ENCODE assay signal across 11 cellular contexts in the genomic region with DNA sequence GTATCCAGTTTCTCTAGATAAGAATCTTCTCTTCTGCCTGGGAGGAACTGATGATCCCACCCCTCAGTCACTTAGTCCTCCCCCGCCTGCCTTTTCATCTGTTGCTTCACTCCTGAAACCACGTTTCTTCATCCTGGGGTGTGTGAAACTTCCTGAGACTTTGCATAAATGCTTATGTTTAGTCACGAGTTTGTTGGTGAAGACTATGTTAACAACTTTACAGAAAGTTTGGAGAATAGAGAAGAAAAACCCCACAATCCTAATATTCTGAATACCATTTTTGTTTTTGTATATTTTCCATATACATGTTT. TPM values are rescaled to one million over a fixed set of nuclear protein-coding genes. Genes with fewer than 3 reads are reported as not detected.
A peak's percentile ranks its signal among the peaks of the same experiment; 100 is the strongest.
DNase-seq lines count a peak whose midpoint lies in the region; ATAC-seq and TF ChIP-seq lines count a peak whose summit lies in the region.
"Had no signal": no experiment of that assay in that cellular context is flagged by ENCODE, and none has a peak within 500 bp of the region (broad histone marks: within the 10 kb centered on the region; RNA-seq: fewer than 3 reads in every experiment).

No MANE protein-coding gene starts in this region.

- H3K4me1 Mint-ChIP-seq in GM23338 = peaks cover 24% of the 10 kb centered on the region
- peaks cover 55 to 81% of the 10 kb centered on the region in 2 donors for H3K4me1 Mint-ChIP-seq in immature natural killer cell

- H3K27ac ChIP-seq in GM23338 (ENCODE audit: low read depth) = no peak overlapping the region

- peaks cover 42% of the 10 kb centered on the region for H4K20me1 ChIP-seq in GM23338 (replicated peaks; ENCODE audit: insufficient read depth)

- H3K4me1 ChIP-seq in GM23338 (ENCODE audit: insufficient read depth) = peaks cover 21% of the 10 kb centered on the region; the same call in 1 of the 2 replicates

- H3K27ac Mint-ChIP-seq in GM23338 (peak overlapping the region; percentile 63), immature natural killer cell (peak overlapping the region in 5 of 6 donors; percentile 7 to 74 (median 44))
- H3K27ac Mint-ChIP-seq: activated CD4-positive, alpha-beta T cell treated with anti-CD3 and anti-CD28 coated beads, Interleukin-2, amount 10 ng/mL, durations not matched to agents 7 days and 5 days; neural progenitor cell had no signal

- H3K27me3 ChIP-seq in GM23338 (ENCODE audit: insufficient read depth) = no peaks in the 10 kb centered on the region
- H3K27me3 ChIP-seq: neural progenitor cell had no signal

- no peak overlapping the region for H2AFZ ChIP-seq in GM23338
- H2AFZ ChIP-seq: neural progenitor cell had no signal

- no peak overlapping the region for H3K4me3 ChIP-seq in GM23338
- H3K4me3 ChIP-seq: neural progenitor cell had no signal

- H3K27me3 Mint-ChIP-seq in GM23338 (ENCODE audit: insufficient read depth, low read depth, poor library complexity) (no peaks in the 10 kb centered on the region), immature natural killer cell (ENCODE audit: low read depth in 3 of 3) (peaks cover 0 to 2% (median 0%) of the 10 kb centered on the region in 3 donors)
- H3K27me3 Mint-ChIP-seq: activated CD4-positive, alpha-beta T cell treated with anti-CD3 and anti-CD28 coated beads, Interleukin-2, amount 10 ng/mL, durations not matched to agents 7 days and 5 days had no signal

- H3F3A ChIP-seq in GM23338 (replicated peaks; ENCODE audit: low read depth) = no peaks in the 10 kb centered on the region

- H3K4me2 ChIP-seq in GM23338 = 0 out of 2 replicates have a peak overlapping the region, but pooled peaks have one; percentile 11
- H3K4me2 ChIP-seq: neural progenitor cell had no signal

- no peaks in the 10 kb centered on the region for H3K9me2 ChIP-seq in GM23338 (ENCODE audit: insufficient read depth)

- TF ChIP-seq CTCF in GM23338 (conservative IDR thresholded peaks at IDR 0.05; ENCODE audit: low read depth in 2 of 2) = no peak

- DNase-seq in AG08396 (ENCODE audit: low spot score) = peak; percentile 20
- no peak for DNase-seq in GM23338 (ENCODE audit: low spot score)
- peak; percentile 58 for DNase-seq in SKM-1 treated with dmso at 0.1 percent for 144 hours (lab: John Stamatoyannopoulos, UW; ENCODE audit: unreplicated experiment)
- DNase-seq in immature natural killer cell = no peak
- no peak for DNase-seq in RKO (ENCODE audit: low spot score)
- DNase-seq: activated CD4-positive, alpha-beta T cell treated with anti-CD3 and anti-CD28 coated beads, Interleukin-2, amount 10 ng/mL, durations not matched to agents 7 days and 5 days; NCI-H1436 treated with DMSO at 0.1 percent for 48 hours had no signal

- H3K36me3 Mint-ChIP-seq in GM23338 (ENCODE audit: low read depth) = peaks cover 5% of the 10 kb centered on the region
- H3K36me3 Mint-ChIP-seq in immature natural killer cell = peaks cover 0 to 9% (median 6%) of the 10 kb centered on the region in 3 donors

- H3K4me3 Mint-ChIP-seq in GM23338 = no peak overlapping the region
- H3K4me3 Mint-ChIP-seq in immature natural killer cell = no peak overlapping the region
- H3K4me3 Mint-ChIP-seq: activated CD4-positive, alpha-beta T cell treated with anti-CD3 and anti-CD28 coated beads, Interleukin-2, amount 10 ng/mL, durations not matched to agents 7 days and 5 days; neural progenitor cell had no signal

- H3K9me3 Mint-ChIP-seq in GM23338 = no peaks in the 10 kb centered on the region
- H3K9me3 Mint-ChIP-seq in immature natural killer cell = no peaks in the 10 kb centered on the region
- H3K9me3 Mint-ChIP-seq: activated CD4-positive, alpha-beta T cell treated with anti-CD3 and anti-CD28 coated beads, Interleukin-2, amount 10 ng/mL, durations not matched to agents 7 days and 5 days; neural progenitor cell had no signal

- peaks cover 76% of the 10 kb centered on the region for H3K79me2 ChIP-seq in GM23338 (replicated peaks; ENCODE audit: insufficient read depth)

- ATAC-seq in GM23338 (peak; percentile 22; the same call in 1 of the 3 replicates), HG03442 (IDR thresholded peaks at IDR 0.05; ENCODE audit: unreplicated experiment) (no peak), GM21737 (IDR thresholded peaks at IDR 0.05; ENCODE audit: unreplicated experiment) (no peak), HG02973 (IDR thresholded peaks at IDR 0.05; ENCODE audit: unreplicated experiment) (no peak)

- no peaks in the 10 kb centered on the region for H3K36me3 ChIP-seq in GM23338 (ENCODE audit: insufficient read depth)
- H3K36me3 ChIP-seq: neural progenitor cell had no signal

TF ChIP-seq in GM23338, 12 proteins besides CTCF, POLR2A, EP300 and RAD21 (continues in another document):
- no peak for TF ChIP-seq ZNF331 (CRISPR knock-in tag; IDR thresholded peaks at IDR 0.05; ENCODE audit: low read depth)
- TF ChIP-seq NANOG (IDR thresholded peaks at IDR 0.05; ENCODE audit: borderline replicate concordance) = no peak
- no peak for TF ChIP-seq POLR2AphosphoS5 (IDR thresholded peaks at IDR 0.05; ENCODE audit: low read depth)
- TF ChIP-seq, protein P1, sequence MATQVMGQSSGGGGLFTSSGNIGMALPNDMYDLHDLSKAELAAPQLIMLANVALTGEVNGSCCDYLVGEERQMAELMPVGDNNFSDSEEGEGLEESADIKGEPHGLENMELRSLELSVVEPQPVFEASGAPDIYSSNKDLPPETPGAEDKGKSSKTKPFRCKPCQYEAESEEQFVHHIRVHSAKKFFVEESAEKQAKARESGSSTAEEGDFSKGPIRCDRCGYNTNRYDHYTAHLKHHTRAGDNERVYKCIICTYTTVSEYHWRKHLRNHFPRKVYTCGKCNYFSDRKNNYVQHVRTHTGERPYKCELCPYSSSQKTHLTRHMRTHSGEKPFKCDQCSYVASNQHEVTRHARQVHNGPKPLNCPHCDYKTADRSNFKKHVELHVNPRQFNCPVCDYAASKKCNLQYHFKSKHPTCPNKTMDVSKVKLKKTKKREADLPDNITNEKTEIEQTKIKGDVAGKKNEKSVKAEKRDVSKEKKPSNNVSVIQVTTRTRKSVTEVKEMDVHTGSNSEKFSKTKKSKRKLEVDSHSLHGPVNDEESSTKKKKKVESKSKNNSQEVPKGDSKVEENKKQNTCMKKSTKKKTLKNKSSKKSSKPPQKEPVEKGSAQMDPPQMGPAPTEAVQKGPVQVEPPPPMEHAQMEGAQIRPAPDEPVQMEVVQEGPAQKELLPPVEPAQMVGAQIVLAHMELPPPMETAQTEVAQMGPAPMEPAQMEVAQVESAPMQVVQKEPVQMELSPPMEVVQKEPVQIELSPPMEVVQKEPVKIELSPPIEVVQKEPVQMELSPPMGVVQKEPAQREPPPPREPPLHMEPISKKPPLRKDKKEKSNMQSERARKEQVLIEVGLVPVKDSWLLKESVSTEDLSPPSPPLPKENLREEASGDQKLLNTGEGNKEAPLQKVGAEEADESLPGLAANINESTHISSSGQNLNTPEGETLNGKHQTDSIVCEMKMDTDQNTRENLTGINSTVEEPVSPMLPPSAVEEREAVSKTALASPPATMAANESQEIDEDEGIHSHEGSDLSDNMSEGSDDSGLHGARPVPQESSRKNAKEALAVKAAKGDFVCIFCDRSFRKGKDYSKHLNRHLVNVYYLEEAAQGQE (IDR thresholded peaks at IDR 0.05; ENCODE audit: unreplicated experiment) = no peak
- no peak for TF ChIP-seq JUNB (IDR thresholded peaks at IDR 0.05; ENCODE audit: unreplicated experiment)
- TF ChIP-seq, protein P2, sequence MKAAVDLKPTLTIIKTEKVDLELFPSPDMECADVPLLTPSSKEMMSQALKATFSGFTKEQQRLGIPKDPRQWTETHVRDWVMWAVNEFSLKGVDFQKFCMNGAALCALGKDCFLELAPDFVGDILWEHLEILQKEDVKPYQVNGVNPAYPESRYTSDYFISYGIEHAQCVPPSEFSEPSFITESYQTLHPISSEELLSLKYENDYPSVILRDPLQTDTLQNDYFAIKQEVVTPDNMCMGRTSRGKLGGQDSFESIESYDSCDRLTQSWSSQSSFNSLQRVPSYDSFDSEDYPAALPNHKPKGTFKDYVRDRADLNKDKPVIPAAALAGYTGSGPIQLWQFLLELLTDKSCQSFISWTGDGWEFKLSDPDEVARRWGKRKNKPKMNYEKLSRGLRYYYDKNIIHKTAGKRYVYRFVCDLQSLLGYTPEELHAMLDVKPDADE (IDR thresholded peaks at IDR 0.05) = no peak
- no peak for TF ChIP-seq EZH2 (IDR thresholded peaks at IDR 0.05; ENCODE audit: low read depth, unreplicated experiment)
- TF ChIP-seq STAT1 (IDR thresholded peaks at IDR 0.05; ENCODE audit: unreplicated experiment) = no peak
- no peak for TF ChIP-seq CREB1 (CRISPR knock-in tag; IDR thresholded peaks at IDR 0.05; ENCODE audit: low read depth)
- no peak for TF ChIP-seq EZH2phosphoT487 (IDR thresholded peaks at IDR 0.05; ENCODE audit: unreplicated experiment)

RNA-seq across cellular contexts. Expression of gene MARK3, which starts 33.2 kb away (rescaled TPM):
- 69.7 and 75.8 TPM in 2 replicates for total RNA-seq in GM23338 (2014; rRNA removed; shearing (Covaris generic))
- 38.2 and 45.9 TPM in 2 replicates for polyA plus RNA-seq in GM23338 (2016; fragmentation: Nextera tagmentation; extraction: Ambion mirVana)
- 10 to 100 TPM; 23.4 to 44.1 (median 25.7) TPM for polyA plus RNA-seq in immature natural killer cell

Comparison
In these comparisons a context has a peak if more than half of its experiments do, and no peak if none do; other contexts are left out.
1. DNase-seq: peak in AG08396 (single experiment) and SKM-1 treated with dmso at 0.1 percent for 144 hours (single experiment); none in GM23338 (single experiment), immature natural killer cell (0 of 3) and RKO (single experiment).